ENCODE assay signal across 1 cellular context in genomic region chr1:85200870-85201339, GRCh38.
A peak's percentile ranks its signal among the peaks of the same experiment; 100 is the strongest.
TF ChIP-seq lines count a peak whose summit lies in the region.

Gene SYDE2 (minus strand): TSS chr1:85201016. CDS start chr1:85200996, 20 bp downstream.

TF ChIP-seq in HepG2, 621 proteins besides CTCF, POLR2A, EP300 and RAD21 (continued from another document and continues in another):
- no peak for TF ChIP-seq RERE (CRISPR knock-in tag; IDR thresholded peaks at IDR 0.05; ENCODE audit: low read depth)
- TF ChIP-seq LBX2 (CRISPR knock-in tag; IDR thresholded peaks at IDR 0.05; ENCODE audit: borderline replicate concordance): peak; percentile 54; the same call in 1 of the 2 replicates
- TF ChIP-seq DRAP1 (CRISPR knock-in tag; IDR thresholded peaks at IDR 0.05): peak; percentile 58; the same call in 1 of the 2 replicates
- no peak for TF ChIP-seq ZSCAN9 (CRISPR knock-in tag; IDR thresholded peaks at IDR 0.05; ENCODE audit: borderline replicate concordance)
- no peak for TF ChIP-seq HCFC1 (IDR thresholded peaks at IDR 0.05; ENCODE audit: low read depth, low read length)
- TF ChIP-seq RXRA (CRISPR knock-in tag; IDR thresholded peaks at IDR 0.05): 0 out of 2 replicates have a peak, but pooled peaks have one; percentile 17
- TF ChIP-seq ZNF343 (CRISPR knock-in tag; IDR thresholded peaks at IDR 0.05): no peak; the same call in none of the 2 replicates
- TF ChIP-seq ZNF530 (CRISPR knock-in tag; IDR thresholded peaks at IDR 0.05; ENCODE audit: low read depth): no peak
- peak; percentile 68 for TF ChIP-seq ZNF263 (CRISPR knock-in tag; IDR thresholded peaks at IDR 0.05)
- TF ChIP-seq GABPB1 (CRISPR knock-in tag; IDR thresholded peaks at IDR 0.05): peak; percentile 66; the same call in 1 of the 2 replicates
- no peak for TF ChIP-seq ZNF747 (CRISPR knock-in tag; IDR thresholded peaks at IDR 0.05; ENCODE audit: borderline replicate concordance)
- TF ChIP-seq ZNF564 (CRISPR knock-in tag; IDR thresholded peaks at IDR 0.05): peak; percentile 77
- TF ChIP-seq REST (IDR thresholded peaks at IDR 0.05; ENCODE audit: borderline replicate concordance in 1 of 2, low read depth in 1 of 2, low read length in 2 of 2): peak in 1 of 2 experiments; percentile 30; a peak in 1 of 4 replicates
- peak; percentile 33; the same call in 1 of the 2 replicates for TF ChIP-seq ZNF782 (CRISPR knock-in tag; IDR thresholded peaks at IDR 0.05; ENCODE audit: borderline replicate concordance)
- TF ChIP-seq ZNF382 (CRISPR knock-in tag; IDR thresholded peaks at IDR 0.05; ENCODE audit: borderline replicate concordance): no peak
- no peak for TF ChIP-seq KDM4B (CRISPR knock-in tag; IDR thresholded peaks at IDR 0.05)
- TF ChIP-seq ZNF331 (CRISPR knock-in tag; IDR thresholded peaks at IDR 0.05): peak; percentile 36
- TF ChIP-seq ASH2L (IDR thresholded peaks at IDR 0.05; ENCODE audit: insufficient read length, low read depth, low read length): peak; percentile 78
- TF ChIP-seq POLR2AphosphoS5 (IDR thresholded peaks at IDR 0.05; ENCODE audit: low read depth, low read length): peak; percentile 53; the same call in 1 of the 2 replicates
- TF ChIP-seq FOXA3 (CRISPR knock-in tag; IDR thresholded peaks at IDR 0.05): no peak
- peak; percentile 80 for TF ChIP-seq HNRNPLL (IDR thresholded peaks at IDR 0.05; ENCODE audit: low read depth, low read length, poor library complexity, severe bottlenecking)
- TF ChIP-seq EED (CRISPR knock-in tag; IDR thresholded peaks at IDR 0.05): peak; percentile 9; the same call in 1 of the 2 replicates
- TF ChIP-seq KLF6 (CRISPR knock-in tag; IDR thresholded peaks at IDR 0.05): no peak
- 0 out of 2 replicates have a peak, but pooled peaks have one; percentile 13 for TF ChIP-seq MEIS1 (CRISPR knock-in tag; IDR thresholded peaks at IDR 0.05; ENCODE audit: borderline replicate concordance)
- TF ChIP-seq CENPX (CRISPR knock-in tag; IDR thresholded peaks at IDR 0.05): no peak
- peak; percentile 14; the same call in 1 of the 2 replicates for TF ChIP-seq ZNF790 (CRISPR knock-in tag; IDR thresholded peaks at IDR 0.05; ENCODE audit: borderline replicate concordance)
- peak; percentile 50; the same call in 1 of the 2 replicates for TF ChIP-seq ZC3H13 (CRISPR knock-in tag; IDR thresholded peaks at IDR 0.05)
- peak; percentile 45; the same call in 1 of the 2 replicates for TF ChIP-seq POLR2G (IDR thresholded peaks at IDR 0.05; ENCODE audit: low read depth, low read length)
- 0 out of 2 replicates have a peak, but pooled peaks have one; percentile 10 for TF ChIP-seq SNAPC5 (CRISPR knock-in tag; IDR thresholded peaks at IDR 0.05; ENCODE audit: borderline replicate concordance)
- peak; percentile 96 for TF ChIP-seq PATZ1 (CRISPR knock-in tag; IDR thresholded peaks at IDR 0.05)
- TF ChIP-seq NCOA2 (CRISPR knock-in tag; IDR thresholded peaks at IDR 0.05): no peak
- TF ChIP-seq SKI (IDR thresholded peaks at IDR 0.05; ENCODE audit: partially characterized antibody): peak; percentile 71
- 0 out of 2 replicates have a peak, but pooled peaks have one; percentile 43 for TF ChIP-seq ZNF691 (CRISPR knock-in tag; IDR thresholded peaks at IDR 0.05; ENCODE audit: borderline replicate concordance, low read depth)
- TF ChIP-seq SIX4 (CRISPR knock-in tag; IDR thresholded peaks at IDR 0.05): peak; percentile 34; the same call in 1 of the 2 replicates
- no peak for TF ChIP-seq RELA (CRISPR knock-in tag; IDR thresholded peaks at IDR 0.05)
- no peak for TF ChIP-seq SOX13 (IDR thresholded peaks at IDR 0.05)
- peak in 1 of 2 experiments; percentile 16; a peak in 1 of 4 replicates for TF ChIP-seq SOX13 (CRISPR knock-in tag; conservative IDR thresholded peaks at IDR 0.05 in 1 of 2, IDR thresholded peaks at IDR 0.05 in 1 of 2)
- TF ChIP-seq TFE3 (CRISPR knock-in tag; IDR thresholded peaks at IDR 0.05): 0 out of 2 replicates have a peak, but pooled peaks have one; percentile 32
- no peak for TF ChIP-seq GATA4 (IDR thresholded peaks at IDR 0.05; ENCODE audit: borderline replicate concordance, low read depth)
- peak; percentile 76 for TF ChIP-seq HINFP (CRISPR knock-in tag; IDR thresholded peaks at IDR 0.05; ENCODE audit: low read depth)
- no peak for TF ChIP-seq IKZF4 (CRISPR knock-in tag; IDR thresholded peaks at IDR 0.05; ENCODE audit: borderline replicate concordance, low read depth, not compliant biosample characterization)
- 0 out of 3 replicates have a peak, but pooled peaks have one; percentile 23 for TF ChIP-seq MXI1 (IDR thresholded peaks at IDR 0.05; ENCODE audit: borderline replicate concordance, low read depth, low read length)
- TF ChIP-seq ZNF256 (CRISPR knock-in tag; conservative IDR thresholded peaks at IDR 0.05): no peak
- TF ChIP-seq DZIP1 (CRISPR knock-in tag; IDR thresholded peaks at IDR 0.05): no peak
